In genomic region chr21:42721341-42721824, GRCh38 we compare ENCODE assay signal across 1 cellular context.
TF ChIP-seq lines count a peak whose summit lies in the region.

No MANE protein-coding gene starts in this region.

TF ChIP-seq in HepG2, 621 proteins besides CTCF, POLR2A, EP300 and RAD21 (continued from another document):
- TF ChIP-seq ZNF142 (CRISPR knock-in tag; IDR thresholded peaks at IDR 0.05) (no peak), POGZ (CRISPR knock-in tag; IDR thresholded peaks at IDR 0.05) (no peak), RXRA (CRISPR knock-in tag; IDR thresholded peaks at IDR 0.05) (peak; percentile 58; the same call in 1 of the 2 replicates), ZFX (CRISPR knock-in tag; IDR thresholded peaks at IDR 0.05; ENCODE audit: low read depth) (no peak), RARG (CRISPR knock-in tag; IDR thresholded peaks at IDR 0.05; ENCODE audit: low read depth) (no peak), ZNF234 (CRISPR knock-in tag; conservative IDR thresholded peaks at IDR 0.05) (no peak), HHEX (CRISPR knock-in tag; IDR thresholded peaks at IDR 0.05) (no peak)
TF ChIP-seq in HepG2: peak in this region for 11.
